In the genomic region with DNA sequence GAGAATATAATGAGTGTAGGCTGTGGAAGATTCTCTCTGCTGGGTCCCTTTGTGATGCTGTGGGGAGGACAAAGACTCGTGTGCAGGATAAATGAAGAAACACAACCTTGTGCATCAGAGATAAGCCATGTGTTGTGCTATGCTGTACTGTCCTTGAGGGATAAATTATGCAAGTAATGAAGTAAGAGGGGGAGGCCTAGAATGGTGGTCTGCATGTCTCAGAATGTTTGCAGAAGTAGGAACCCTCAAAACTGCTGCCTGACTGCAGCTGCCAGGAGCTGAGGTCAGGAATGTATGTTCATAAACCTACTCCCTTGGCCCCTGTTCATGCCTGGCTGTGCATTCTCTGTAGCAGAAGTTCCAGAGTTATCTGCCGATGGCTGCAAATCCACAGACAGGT, we compare ENCODE assay signal across 15 cellular contexts. TPM values are rescaled to one million over a fixed set of nuclear protein-coding genes. Genes with fewer than 3 reads are reported as not detected.
DNase-seq lines count a peak whose midpoint lies in the region; ATAC-seq and TF ChIP-seq lines count a peak whose summit lies in the region.
"Had no signal": no experiment of that assay in that cellular context is flagged by ENCODE, and none has a peak within 500 bp of the region (broad histone marks: within the 10 kb centered on the region; RNA-seq: fewer than 3 reads in every experiment).

No MANE protein-coding gene starts in this region.

- H3K9me3 ChIP-seq in thyroid gland: no peaks in the 10 kb centered on the region
- H3K9me3 ChIP-seq: BLaER1 treated with 17β-estradiol and CSF1 and Interleukin-3, amounts not matched to agents 10 nM and 100 nM had no signal

- no peak for TF ChIP-seq POLR2A in thyroid gland (IDR thresholded peaks at IDR 0.05)

- no peak for ATAC-seq in GM19023 (IDR thresholded peaks at IDR 0.05; ENCODE audit: unreplicated experiment)

- no peak overlapping the region for H3K4me3 ChIP-seq in thyroid gland (replicated peaks in 1 of 3)
- H3K4me3 ChIP-seq: BLaER1 treated with 17β-estradiol and CSF1 and Interleukin-3, amounts not matched to agents 10 nM and 100 nM had no signal

- H3K27me3 ChIP-seq in thyroid gland: no peaks in the 10 kb centered on the region
- H3K27me3 ChIP-seq: BLaER1 treated with 17β-estradiol and CSF1 and Interleukin-3, amounts not matched to agents 10 nM and 100 nM had no signal

- intact Hi-C loops in thyroid gland (cut with DNase I): loop anchor here (10.0 kb wide), 1 partner anchor 313 kb away; no protein-coding TSS in a partner anchor

- 57 to 61% methylated on average over 2 of the region's 2 CpGs for WGBS in thyroid gland, 2 donors

- TF ChIP-seq CTCF in thyroid gland (IDR thresholded peaks at IDR 0.05): no peak

- H3K36me3 ChIP-seq in thyroid gland: no peaks in the 10 kb centered on the region
- H3K36me3 ChIP-seq: BLaER1 treated with 17β-estradiol and CSF1 and Interleukin-3, amounts not matched to agents 10 nM and 100 nM had no signal

- peak overlapping the region; percentile 80 to 95 (median 86) for H3K27ac ChIP-seq in thyroid gland
- H3K27ac ChIP-seq: BLaER1 treated with 17β-estradiol and CSF1 and Interleukin-3, amounts not matched to agents 10 nM and 100 nM; HL-60 had no signal

- DNase-seq in Kasumi-1 (lab: John Stamatoyannopoulos, UW) (peak; percentile 30 to 35), MV-4-11 (lab: John Stamatoyannopoulos, UW) (peak; percentile 68), left kidney (ENCODE audit: low read depth, low spot score) (peak; percentile 72), thyroid gland (peak in 1 of 2 donors; percentile 27), NCI-H82 treated with DMSO at 0.1 percent for 48 hours (lab: John Stamatoyannopoulos, UW; ENCODE audit: unreplicated experiment) (no peak)
- DNase-seq in activated T-cell treated with anti-CD3 and anti-CD28 coated beads, Interleukin-2, amount 50 U/mL, for 48 hours: no peak
- DNase-seq: ACHN; CD4-positive, CD25-positive, alpha-beta regulatory T cell; DMS53; GF-D8; HCEC 1CT; HFFc6 had no signal

- H3K4me1 ChIP-seq in thyroid gland: peaks cover 37 to 53% of the 10 kb centered on the region in 2 donors

RNA-seq across cellular contexts. Expression of a gene that starts 4.6 kb away (rescaled TPM):
- 100 to 1,000 TPM in 2 of 4 donors, 10 to 100 TPM in 2; 38.6 to 135 (median 102) TPM for total RNA-seq in thyroid gland

Comparison
In these comparisons a context has a peak if more than half of its experiments do, and no peak if none do; other contexts are left out.
1. DNase-seq: peak in Kasumi-1 (2 of 2), MV-4-11 (single experiment) and left kidney (single experiment); none in NCI-H82 treated with DMSO at 0.1 percent for 48 hours (single experiment) and activated T-cell treated with anti-CD3 and anti-CD28 coated beads, Interleukin-2, amount 50 U/mL, for 48 hours (0 of 2).